In the genomic region with DNA sequence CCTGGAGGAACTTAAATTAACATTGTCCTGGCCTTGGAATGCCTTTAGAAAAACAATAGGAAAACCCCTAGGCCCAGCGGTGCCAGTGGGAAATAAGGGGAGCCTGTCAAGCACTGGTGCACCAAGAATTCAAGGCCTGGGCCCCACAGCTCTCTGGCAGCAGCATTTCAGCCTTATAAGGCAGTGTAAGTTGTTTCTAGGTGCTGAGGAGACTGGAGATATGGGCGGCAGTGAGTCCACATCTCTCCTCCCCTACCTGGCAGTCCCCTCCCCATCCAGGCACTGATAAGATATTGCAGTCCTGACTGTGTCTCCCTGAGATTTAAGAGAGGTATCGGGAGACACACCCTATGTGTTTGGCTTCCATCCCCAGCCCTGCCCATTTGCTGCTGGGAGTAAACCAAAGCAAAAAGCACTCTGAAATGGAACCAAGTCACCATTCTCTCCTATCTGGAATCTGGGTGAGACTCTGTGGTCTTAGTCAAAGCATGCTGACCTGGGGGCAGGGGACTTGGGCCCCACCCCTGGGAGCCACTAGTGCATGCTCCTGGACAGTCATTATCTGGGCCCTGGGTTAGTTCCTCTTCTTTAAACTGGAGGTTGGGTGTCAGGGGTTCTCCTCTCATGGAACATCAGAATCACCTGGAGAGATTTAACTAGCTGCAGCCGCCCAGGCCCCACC, we compare ENCODE assay signal across 13 cellular contexts. TPM values are rescaled to one million over a fixed set of nuclear protein-coding genes. Genes with fewer than 3 reads are reported as not detected.
DNase-seq lines count a peak whose midpoint lies in the region; ATAC-seq and TF ChIP-seq lines count a peak whose summit lies in the region.
"Had no signal": no experiment of that assay in that cellular context is flagged by ENCODE, and none has a peak within 500 bp of the region (broad histone marks: within the 10 kb centered on the region; RNA-seq: fewer than 3 reads in every experiment).

No MANE protein-coding gene starts in this region.

- H4K8ac ChIP-seq in neuronal stem cell (ENCODE audit: low read depth, low read length): no peak overlapping the region

- no peak overlapping the region for H2BK15ac ChIP-seq in neuronal stem cell (ENCODE audit: low read length)

- no peak overlapping the region for H2BK120ac ChIP-seq in neuronal stem cell (ENCODE audit: low read depth, low read length)

- H3K23ac ChIP-seq in neuronal stem cell (ENCODE audit: low read depth, low read length, poor library complexity): peak overlapping the region; percentile 85

- DNase-seq in GM12865 (ENCODE audit: low read depth): peak; percentile 10
- peak; percentile 86 for DNase-seq in NT2/D1 (ENCODE audit: low read depth, low spot score)
- no peak for DNase-seq in neuronal stem cell (ENCODE audit: low spot score)
- no peak for DNase-seq in anterior cingulate cortex (lab: John Stamatoyannopoulos, UW)
- DNase-seq: activated CD8-positive, alpha-beta T cell treated with anti-CD3 and anti-CD28 coated beads, Interleukin-2, amount 10 ng/mL, durations not matched to agents 7 days and 5 days; CD4-positive, alpha-beta T cell; dorsolateral prefrontal cortex; NCI-H1417 treated with DMSO at 0.1 percent for 48 hours had no signal

- no peak overlapping the region for H3K14ac ChIP-seq in neuronal stem cell (ENCODE audit: low read length)

- H3K4me2 ChIP-seq in neuronal stem cell (ENCODE audit: insufficient read depth, low read length, poor library complexity, severe bottlenecking): no peak overlapping the region

- peak; percentile 64 for ATAC-seq in esophagus mucosa
- no peak for ATAC-seq in GM21515 (IDR thresholded peaks at IDR 0.05; ENCODE audit: unreplicated experiment)
- no peak for ATAC-seq in HG03196 (IDR thresholded peaks at IDR 0.05; ENCODE audit: unreplicated experiment)
- ATAC-seq in GM18858 (IDR thresholded peaks at IDR 0.05; ENCODE audit: unreplicated experiment): no peak
- ATAC-seq: activated CD8-positive, alpha-beta T cell treated with anti-CD3 and anti-CD28 coated beads, Interleukin-2, amount 10 ng/mL, durations not matched to agents 7 days and 5 days; SK-N-SH treated with all-trans-retinoic acid at 6 μM for 48 hours had no signal

- H3K36me3 ChIP-seq in NT2/D1 (ENCODE audit: insufficient read depth, insufficient read length, low read length) (no peaks in the 10 kb centered on the region), neuronal stem cell (replicated peaks in 1 of 2; ENCODE audit: control insufficient read depth in 2 of 2, insufficient read depth in 2 of 2, low read length in 2 of 2) (no peaks in the 10 kb centered on the region)

- H3K4me3 ChIP-seq in GM12865 (ENCODE audit: low read depth, low read length) (no peak overlapping the region), NT2/D1 (ENCODE audit: insufficient read length, low read depth) (no peak overlapping the region), neuronal stem cell (ENCODE audit: low read length in 2 of 2) (no peak overlapping the region)
- H3K4me3 ChIP-seq: dorsolateral prefrontal cortex had no signal

- H3K4me1 ChIP-seq in NT2/D1 (ENCODE audit: insufficient read depth, insufficient read length): peaks cover 16% of the 10 kb centered on the region
- H3K4me1 ChIP-seq in neuronal stem cell (ENCODE audit: control insufficient read depth in 2 of 2, insufficient read depth in 1 of 2, low read depth in 1 of 2, low read length in 2 of 2): peaks cover 2 to 4% of the 10 kb centered on the region in 2 donors

- H3K79me1 ChIP-seq in neuronal stem cell (ENCODE audit: low read depth, low read length): no peaks in the 10 kb centered on the region

- no peaks in the 10 kb centered on the region for H3K27me3 ChIP-seq in NT2/D1 (ENCODE audit: insufficient read depth, insufficient read length)
- no peaks in the 10 kb centered on the region for H3K27me3 ChIP-seq in neuronal stem cell (ENCODE audit: control insufficient read depth in 3 of 3, insufficient read depth in 3 of 3, low read depth in 1 of 3, low read length in 3 of 3)
- H3K27me3 ChIP-seq: dorsolateral prefrontal cortex had no signal

- no peak overlapping the region for H3K27ac ChIP-seq in neuronal stem cell (replicated peaks; ENCODE audit: low read length)
- H3K27ac ChIP-seq: dorsolateral prefrontal cortex had no signal

- peak overlapping the region; percentile 49 for H2AFZ ChIP-seq in neuronal stem cell (ENCODE audit: low read length)

- no peak for TF ChIP-seq CTCF in GM12865 (IDR thresholded peaks at IDR 0.05; ENCODE audit: insufficient read depth, low read depth, low read length, missing control alignments)

- H2BK12ac ChIP-seq in neuronal stem cell (ENCODE audit: low read length): no peak overlapping the region

- H3K9ac ChIP-seq in NT2/D1 (ENCODE audit: insufficient read length, low read depth): no peak overlapping the region
- no peak overlapping the region for H3K9ac ChIP-seq in neuronal stem cell (ENCODE audit: low read depth, low read length, poor library complexity)

- no peak overlapping the region for H4K91ac ChIP-seq in neuronal stem cell (ENCODE audit: low read depth, low read length, poor library complexity)

- H2BK5ac ChIP-seq in neuronal stem cell (ENCODE audit: low read length): no peak overlapping the region

- H2AK5ac ChIP-seq in neuronal stem cell (ENCODE audit: low read depth, low read length): no peak overlapping the region

- H3K9me3 ChIP-seq in NT2/D1 (ENCODE audit: insufficient read depth, low read length) (no peaks in the 10 kb centered on the region), neuronal stem cell (replicated peaks in 1 of 2; ENCODE audit: control insufficient read depth in 2 of 2, insufficient read depth in 1 of 2, low read depth in 1 of 2, low read length in 2 of 2) (no peaks in the 10 kb centered on the region)

- H3K18ac ChIP-seq in neuronal stem cell (ENCODE audit: low read length): no peak overlapping the region

- WGBS in neuronal stem cell (ENCODE audit: extremely low coverage in 2 of 2, insufficient read length in 2 of 2, insufficient replicate concordance in 1 of 2), 2 donors: no CpG with 5 or more reads among the region's 4 CpGs

- no peak overlapping the region for H3K4ac ChIP-seq in neuronal stem cell (ENCODE audit: low read length)

RNA-seq across cellular contexts. Expression of gene DEGS1, which starts 30.5 kb away (rescaled TPM):
- 31.3 TPM for total RNA-seq in esophagus mucosa
- 29.5 TPM for polyA plus RNA-seq in neuronal stem cell (2013, experiment 1 of 2)
- 29.2 TPM for polyA plus RNA-seq in neuronal stem cell (2013, experiment 2 of 2)

Comparison
In these comparisons a context has a peak if more than half of its experiments do, and no peak if none do; other contexts are left out.
1. DNase-seq: peak in GM12865 (single experiment) and NT2/D1 (single experiment); none in neuronal stem cell (single experiment) and anterior cingulate cortex (0 of 58).